In genomic region chr3:20646425-20646824, GRCh38 we compare ENCODE assay signal across 16 cellular contexts.
DNase-seq lines count a peak whose midpoint lies in the region; ATAC-seq lines count a peak whose summit lies in the region.
"Had no signal": no experiment of that assay in that cellular context is flagged by ENCODE, and none has a peak within 500 bp of the region (broad histone marks: within the 10 kb centered on the region; RNA-seq: fewer than 3 reads in every experiment).

No MANE protein-coding gene starts in this region.

- ATAC-seq in HG03342 (IDR thresholded peaks at IDR 0.05; ENCODE audit: unreplicated experiment): no peak
- ATAC-seq: GM23338, HepG2 had no signal

- DNase-seq in EH (ENCODE audit: low read depth) (peak; percentile 48), RPMI7951 (ENCODE audit: low read depth) (peak; percentile 60), fibroblast of peridontal ligament (ENCODE audit: extremely low read depth) (peak; percentile 33), KG1 (lab: John Stamatoyannopoulos, UW) (no peak), NCI-H69 (lab: John Stamatoyannopoulos, UW) (no peak)
- DNase-seq: ACHN; AML-193; CD4-positive, alpha-beta memory T cell; DMS153; DMS79; GF-D8; HCEC 1CT; KBM-7 had no signal

Comparison
In these comparisons a context has a peak if more than half of its experiments do, and no peak if none do; other contexts are left out.
1. DNase-seq: peak in EH (single experiment), RPMI7951 (single experiment) and fibroblast of peridontal ligament (single experiment); none in KG1 (single experiment) and NCI-H69 (single experiment).